Comparison of ENCODE assay signal across 15 cellular contexts in the genomic region with DNA sequence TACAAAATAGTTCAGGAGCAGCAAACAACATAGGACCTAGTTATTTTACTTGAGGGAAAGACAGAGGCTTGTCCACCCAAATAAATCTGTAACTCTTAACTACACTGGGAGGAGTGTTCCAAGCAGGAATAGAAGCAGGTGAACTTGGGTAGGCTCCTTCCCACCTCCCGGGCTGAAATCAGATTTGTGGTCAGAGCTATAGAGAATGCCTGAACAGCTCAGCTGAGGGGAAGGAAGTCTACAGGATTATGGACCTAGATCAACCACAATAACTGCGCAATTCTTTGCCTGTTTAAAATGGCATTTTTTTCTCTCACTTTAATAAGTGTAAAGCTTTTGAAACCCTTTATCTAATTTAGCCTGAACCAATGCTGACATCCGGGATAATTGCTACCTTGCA.
"Had no signal": no experiment of that assay in that cellular context is flagged by ENCODE, and none has a peak within 500 bp of the region (broad histone marks: within the 10 kb centered on the region; RNA-seq: fewer than 3 reads in every experiment).

No MANE protein-coding gene starts in this region.

- H3K4me3 ChIP-seq: cardiac muscle cell, neural progenitor cell, sigmoid colon, thoracic aorta had no signal

- H3K27ac ChIP-seq: cardiac muscle cell, epithelial cell of prostate, neural progenitor cell, sigmoid colon, thoracic aorta had no signal

- H3K9ac ChIP-seq: neural progenitor cell had no signal

- H3K36me3 ChIP-seq: cardiac muscle cell, neural progenitor cell, sigmoid colon, thoracic aorta had no signal

- H2AFZ ChIP-seq: neural progenitor cell had no signal

- H3K27me3 ChIP-seq: cardiac muscle cell, neural progenitor cell, sigmoid colon had no signal

- H3K4me2 ChIP-seq: neural progenitor cell had no signal

- DNase-seq: activated CD4-positive, alpha-beta T cell treated with anti-CD3 and anti-CD28 coated beads, Interleukin-2, amount 50 U/mL, for 48 hours; activated effector memory CD4-positive, alpha-beta T cell treated with anti-CD3 and anti-CD28 coated beads, Interleukin-2, amount 50 U/mL, for 16 hours; activated naive CD4-positive, alpha-beta T cell treated with anti-CD3 and anti-CD28 coated beads, Interleukin-2, amount 10 ng/mL, durations not matched to agents 7 days and 5 days; activated T-cell treated with anti-CD3 and anti-CD28 coated beads, Interleukin-2, amount 50 U/mL, for 72 hours; naive thymus-derived CD8-positive, alpha-beta T cell; posterior cingulate gyrus; sigmoid colon; stimulated activated CD4-positive, alpha-beta T cell treated with anti-CD3 and anti-CD28 coated beads, Interleukin-2, amount 100 ng/mL, for 48 hours; stimulated activated naive CD4-positive, alpha-beta T cell; T-helper 1 cell had no signal

- H3K4me1 ChIP-seq: neural progenitor cell, sigmoid colon had no signal

- ATAC-seq: activated T-cell treated with anti-CD3 and anti-CD28 coated beads, Interleukin-2, amount 50 U/mL, for 72 hours; naive thymus-derived CD8-positive, alpha-beta T cell; WTC11 had no signal

- H3K9me3 ChIP-seq: sigmoid colon, thoracic aorta had no signal
